Comparison of ENCODE assay signal across 28 cellular contexts in genomic region chr14:99857551-99857950, GRCh38.
"Had no signal": no experiment of that assay in that cellular context is flagged by ENCODE, and none has a peak within 500 bp of the region (broad histone marks: within the 10 kb centered on the region; RNA-seq: fewer than 3 reads in every experiment).

No MANE protein-coding gene starts in this region.

- H3K27ac ChIP-seq: coronary artery, dorsolateral prefrontal cortex, epithelial cell of prostate, esophagus muscularis mucosa, esophagus squamous epithelium, foreskin keratinocyte, gastrocnemius medialis, gastroesophageal sphincter, heart left ventricle, heart right ventricle, hepatocyte had no signal

- H3K4me3 Mint-ChIP-seq: dendritic cell treated with granulocyte-macrophage colony-stimulating factor and Interleukin-4, amounts not matched to agents 40 ng/mL and 50 ng/mL, for 4 days; effector memory CD8-positive, alpha-beta T cell; endodermal cell had no signal

- H3K4me3 ChIP-seq: coronary artery, dorsolateral prefrontal cortex, esophagus muscularis mucosa, esophagus squamous epithelium, gastrocnemius medialis, gastroesophageal sphincter, heart left ventricle, heart right ventricle, hepatocyte had no signal

- H3K9me3 Mint-ChIP-seq: dendritic cell treated with granulocyte-macrophage colony-stimulating factor and Interleukin-4, amounts not matched to agents 40 ng/mL and 50 ng/mL, for 4 days; effector memory CD8-positive, alpha-beta T cell; endodermal cell had no signal

- H3K9me3 ChIP-seq: esophagus muscularis mucosa, esophagus squamous epithelium, gastrocnemius medialis, gastroesophageal sphincter, heart left ventricle, heart right ventricle had no signal

- H3K4me1 Mint-ChIP-seq: endodermal cell had no signal

- DNase-seq: cortex of kidney; dermis blood vessel endothelial cell; dorsolateral prefrontal cortex; effector CD4-positive, alpha-beta T cell; effector CD8-positive, alpha-beta T cell; effector memory CD4-positive, alpha-beta T cell; effector memory CD8-positive, alpha-beta T cell; endodermal cell; erythroblast; esophagus squamous epithelium; foreskin fibroblast; foreskin keratinocyte; foreskin melanocyte; gastrocnemius medialis; glutamatergic neuron; head of caudate nucleus; heart left ventricle; heart right ventricle had no signal

- H3K36me3 ChIP-seq: esophagus squamous epithelium, gastrocnemius medialis had no signal

- H3K27ac Mint-ChIP-seq: dendritic cell treated with granulocyte-macrophage colony-stimulating factor and Interleukin-4, amounts not matched to agents 40 ng/mL and 50 ng/mL, for 4 days; effector memory CD8-positive, alpha-beta T cell; endodermal cell had no signal

- H3K27me3 ChIP-seq: dorsolateral prefrontal cortex, esophagus muscularis mucosa, esophagus squamous epithelium, gastrocnemius medialis, gastroesophageal sphincter, heart left ventricle, heart right ventricle, hepatocyte had no signal

- H3K4me1 ChIP-seq: foreskin keratinocyte had no signal

- FAIRE-seq: colon, endometrium, endothelial cell of umbilical vein, frontal cortex had no signal
